12 cellular contexts compared by ENCODE assay signal in genomic region chr5:141565826-141566575, GRCh38. TPM values are rescaled to one million over a fixed set of nuclear protein-coding genes. Genes with fewer than 3 reads are reported as not detected.
DNase-seq lines count a peak whose midpoint lies in the region; ATAC-seq, FAIRE-seq and TF ChIP-seq lines count a peak whose summit lies in the region.
"Had no signal": no experiment of that assay in that cellular context is flagged by ENCODE, and none has a peak within 500 bp of the region (broad histone marks: within the 10 kb centered on the region; RNA-seq: fewer than 3 reads in every experiment).

No MANE protein-coding gene starts in this region.

- H3K27ac Mint-ChIP-seq in activated CD8-positive, alpha-beta T cell treated with anti-CD3 and anti-CD28 coated beads, Interleukin-2, amount 10 ng/mL, durations not matched to agents 7 days and 5 days: peak overlapping the region; percentile 37
- peak overlapping the region; percentile 3 for H3K27ac Mint-ChIP-seq in memory B cell
- no peak overlapping the region for H3K27ac Mint-ChIP-seq in mesothelial cell of epicardium

- TF ChIP-seq CTCF in mesothelial cell of epicardium (IDR thresholded peaks at IDR 0.05; ENCODE audit: unreplicated experiment): no peak

- H3K4me1 Mint-ChIP-seq in activated CD8-positive, alpha-beta T cell treated with anti-CD3 and anti-CD28 coated beads, Interleukin-2, amount 10 ng/mL, durations not matched to agents 7 days and 5 days (ENCODE audit: low read depth): peaks cover 18% of the 10 kb centered on the region
- H3K4me1 Mint-ChIP-seq in memory B cell (peaks cover 6% of the 10 kb centered on the region), mesothelial cell of epicardium (peaks cover 3% of the 10 kb centered on the region)

- no peak overlapping the region for H3K4me3 ChIP-seq in BLaER1
- H3K4me3 ChIP-seq: ascending aorta had no signal

- H3K27me3 Mint-ChIP-seq in activated CD8-positive, alpha-beta T cell treated with anti-CD3 and anti-CD28 coated beads, Interleukin-2, amount 10 ng/mL, durations not matched to agents 7 days and 5 days (ENCODE audit: low read depth): no peaks in the 10 kb centered on the region
- no peaks in the 10 kb centered on the region for H3K27me3 Mint-ChIP-seq in memory B cell
- H3K27me3 Mint-ChIP-seq in mesothelial cell of epicardium (ENCODE audit: low read depth): no peaks in the 10 kb centered on the region

- H4K20me1 ChIP-seq in BLaER1: peaks cover 19% of the 10 kb centered on the region; the same call in 1 of the 2 replicates

- no peak overlapping the region for H3K4me2 ChIP-seq in BLaER1

- peak; percentile 30 for FAIRE-seq in H54 (lab: Jason Lieb, UNC)
- FAIRE-seq: endothelial cell of umbilical vein had no signal

- no peak overlapping the region for H3K4me3 Mint-ChIP-seq in activated CD8-positive, alpha-beta T cell treated with anti-CD3 and anti-CD28 coated beads, Interleukin-2, amount 10 ng/mL, durations not matched to agents 7 days and 5 days
- H3K4me3 Mint-ChIP-seq in memory B cell (no peak overlapping the region), mesothelial cell of epicardium (no peak overlapping the region)

- H3K4me1 ChIP-seq in BLaER1: no peaks in the 10 kb centered on the region

- peaks cover 89% of the 10 kb centered on the region for H3K36me3 ChIP-seq in BLaER1

- no peak for ATAC-seq in activated CD8-positive, alpha-beta T cell treated with anti-CD3 and anti-CD28 coated beads, Interleukin-2, amount 10 ng/mL, durations not matched to agents 7 days and 5 days
- ATAC-seq in memory B cell (ENCODE audit: low read depth) (no peak), GM21515 (IDR thresholded peaks at IDR 0.05; ENCODE audit: unreplicated experiment) (no peak), GM21423 (IDR thresholded peaks at IDR 0.05; ENCODE audit: unreplicated experiment) (no peak)

- CTCF ChIA-PET in activated CD8-positive, alpha-beta T cell treated with anti-CD3 and anti-CD28 coated beads, Interleukin-2, amount 10 ng/mL, durations not matched to agents 7 days and 5 days (lab: Charles Lee): interaction anchor here (0.9 to 4.1 kb wide), 12 partner anchors 9 to 153 kb away, joined by 3 to 48 read pairs (median 11); partner anchors contain the start of genes DIAPH1, HDAC3, PCDHGA10 and PCDHGA11

- H3K27me3 ChIP-seq in BLaER1: no peaks in the 10 kb centered on the region
- H3K27me3 ChIP-seq: ascending aorta had no signal

- no peak overlapping the region for H3K27ac ChIP-seq in BLaER1

- no peaks in the 10 kb centered on the region for H3K9me3 ChIP-seq in BLaER1
- H3K9me3 ChIP-seq: ascending aorta had no signal

- peak overlapping the region; percentile 35; the same call in 1 of the 2 replicates for H3K9ac ChIP-seq in BLaER1

- H3K9me3 Mint-ChIP-seq in activated CD8-positive, alpha-beta T cell treated with anti-CD3 and anti-CD28 coated beads, Interleukin-2, amount 10 ng/mL, durations not matched to agents 7 days and 5 days (ENCODE audit: insufficient read depth): no peaks in the 10 kb centered on the region
- no peaks in the 10 kb centered on the region for H3K9me3 Mint-ChIP-seq in memory B cell
- H3K9me3 Mint-ChIP-seq in mesothelial cell of epicardium: no peaks in the 10 kb centered on the region

- peaks cover 76% of the 10 kb centered on the region for H3K36me3 Mint-ChIP-seq in activated CD8-positive, alpha-beta T cell treated with anti-CD3 and anti-CD28 coated beads, Interleukin-2, amount 10 ng/mL, durations not matched to agents 7 days and 5 days (ENCODE audit: low read depth)
- H3K36me3 Mint-ChIP-seq in memory B cell (peaks cover 27% of the 10 kb centered on the region), mesothelial cell of epicardium (peaks cover 6% of the 10 kb centered on the region)

- no peak for DNase-seq in H54 (ENCODE audit: insufficient read length, low spot score)
- DNase-seq in activated CD8-positive, alpha-beta T cell treated with anti-CD3 and anti-CD28 coated beads, Interleukin-2, amount 10 ng/mL, durations not matched to agents 7 days and 5 days: no peak
- no peak for DNase-seq in memory B cell (ENCODE audit: low spot score in 2 of 2)
- no peak for DNase-seq in mesothelial cell of epicardium (ENCODE audit: low spot score in 2 of 2, unreplicated experiment in 2 of 2)
- no peak for DNase-seq in GM19238 (ENCODE audit: insufficient read length, low spot score)
- DNase-seq: NCI-H2029; stimulated activated CD4-positive, alpha-beta T cell treated with anti-CD3 and anti-CD28 coated beads, Interleukin-4, amount 100 ng/mL, for 24 hours had no signal

- TF ChIP-seq POLR2A in H54 (IDR thresholded peaks at IDR 0.05; ENCODE audit: low read depth, low read length): no peak

- POLR2A ChIA-PET in activated CD8-positive, alpha-beta T cell treated with anti-CD3 and anti-CD28 coated beads, Interleukin-2, amount 10 ng/mL, durations not matched to agents 7 days and 5 days (lab: Charles Lee): no interaction called here

RNA-seq across cellular contexts. Expression of gene DIAPH1, which starts 52.8 kb away (rescaled TPM):
- 100 to 1,000 TPM; 281 to 286 TPM for total RNA-seq in activated CD8-positive, alpha-beta T cell treated with anti-CD3 and anti-CD28 coated beads, Interleukin-2, amount 10 ng/mL, durations not matched to agents 7 days and 5 days
- total RNA-seq in mesothelial cell of epicardium: 43.0 to 43.9 TPM (median 43.6 TPM) in 3 replicates
